In genomic region chr5:130479045-130479804, GRCh38 we compare ENCODE assay signal across 2 cellular contexts.
TF ChIP-seq lines count a peak whose summit lies in the region.

No MANE protein-coding gene starts in this region.

TF ChIP-seq in WTC11, 78 proteins besides CTCF, POLR2A, EP300 and RAD21 (continues in another document):
- TF ChIP-seq E2F4 (CRISPR knock-in tag; IDR thresholded peaks at IDR 0.05; ENCODE audit: borderline replicate concordance, low read depth) (no peak), IRF2 (CRISPR knock-in tag; IDR thresholded peaks at IDR 0.05; ENCODE audit: borderline replicate concordance, low read depth) (no peak), TEAD1 (CRISPR knock-in tag; IDR thresholded peaks at IDR 0.05) (no peak), NR3C1 (CRISPR knock-in tag; conservative IDR thresholded peaks at IDR 0.05; ENCODE audit: low read depth) (no peak), HMGA2 (CRISPR knock-in tag; IDR thresholded peaks at IDR 0.05) (no peak), ATF2 (CRISPR knock-in tag; IDR thresholded peaks at IDR 0.05; ENCODE audit: borderline replicate concordance, low read depth) (no peak), AR (CRISPR knock-in tag; IDR thresholded peaks at IDR 0.05) (no peak), FOXK1 (CRISPR knock-in tag; IDR thresholded peaks at IDR 0.05) (no peak), ARID4B (CRISPR knock-in tag; IDR thresholded peaks at IDR 0.05; ENCODE audit: borderline replicate concordance) (no peak), ZNF232 (CRISPR knock-in tag; IDR thresholded peaks at IDR 0.05) (no peak), NR1H2 (CRISPR knock-in tag; IDR thresholded peaks at IDR 0.05) (no peak), MAX (CRISPR knock-in tag; IDR thresholded peaks at IDR 0.05) (no peak)

TF ChIP-seq in HepG2, 621 proteins besides CTCF, POLR2A, EP300 and RAD21 (continued from another document):
- no peak for TF ChIP-seq HNF4G (IDR thresholded peaks at IDR 0.05; ENCODE audit: borderline replicate concordance, low read depth, low read length)
- TF ChIP-seq HNF4G (CRISPR knock-in tag; IDR thresholded peaks at IDR 0.05; ENCODE audit: borderline replicate concordance, low read depth): no peak
- TF ChIP-seq ETV6 (CRISPR knock-in tag; conservative IDR thresholded peaks at IDR 0.05): no peak
- TF ChIP-seq NFE2L1 (CRISPR knock-in tag; IDR thresholded peaks at IDR 0.05; ENCODE audit: borderline replicate concordance): no peak
- TF ChIP-seq NBN (conservative IDR thresholded peaks at IDR 0.05): no peak
- no peak for TF ChIP-seq ZNF558 (CRISPR knock-in tag; IDR thresholded peaks at IDR 0.05; ENCODE audit: borderline replicate concordance)
- TF ChIP-seq KDM5B (CRISPR knock-in tag; IDR thresholded peaks at IDR 0.05; ENCODE audit: borderline replicate concordance): no peak
- TF ChIP-seq HMGA1 (CRISPR knock-in tag; conservative IDR thresholded peaks at IDR 0.05): no peak
- no peak for TF ChIP-seq ZNF720 (CRISPR knock-in tag; IDR thresholded peaks at IDR 0.05)
- no peak for TF ChIP-seq FOXC1 (CRISPR knock-in tag; IDR thresholded peaks at IDR 0.05; ENCODE audit: borderline replicate concordance)
- TF ChIP-seq CENPBD1 (CRISPR knock-in tag; IDR thresholded peaks at IDR 0.05; ENCODE audit: borderline replicate concordance, low read depth): no peak
